1 cellular context compared by ENCODE assay signal in the genomic region with DNA sequence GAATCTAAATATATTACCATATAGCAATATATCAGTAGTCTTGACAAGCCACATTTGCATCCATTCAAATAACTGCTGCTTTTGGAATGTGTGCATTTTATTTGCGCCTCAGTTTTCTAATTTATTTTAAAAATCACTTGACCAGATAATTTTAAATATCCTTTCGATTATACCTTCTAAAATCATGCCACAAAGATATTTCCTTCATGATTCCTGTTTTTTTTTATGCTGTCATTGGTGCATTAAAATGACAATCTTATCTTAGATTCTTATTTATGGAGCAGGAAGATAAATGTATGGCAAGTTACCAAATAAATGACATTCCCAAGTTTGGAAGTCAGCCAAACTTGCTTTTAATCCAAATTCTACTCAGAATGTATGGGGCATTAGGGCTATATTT.
A peak's percentile ranks its signal among the peaks of the same experiment; 100 is the strongest.
TF ChIP-seq lines count a peak whose summit lies in the region.

No MANE protein-coding gene starts in this region.

TF ChIP-seq in SK-N-SH, 30 proteins besides CTCF, POLR2A, EP300 and RAD21 (continued from another document):
- TF ChIP-seq, protein P1, sequence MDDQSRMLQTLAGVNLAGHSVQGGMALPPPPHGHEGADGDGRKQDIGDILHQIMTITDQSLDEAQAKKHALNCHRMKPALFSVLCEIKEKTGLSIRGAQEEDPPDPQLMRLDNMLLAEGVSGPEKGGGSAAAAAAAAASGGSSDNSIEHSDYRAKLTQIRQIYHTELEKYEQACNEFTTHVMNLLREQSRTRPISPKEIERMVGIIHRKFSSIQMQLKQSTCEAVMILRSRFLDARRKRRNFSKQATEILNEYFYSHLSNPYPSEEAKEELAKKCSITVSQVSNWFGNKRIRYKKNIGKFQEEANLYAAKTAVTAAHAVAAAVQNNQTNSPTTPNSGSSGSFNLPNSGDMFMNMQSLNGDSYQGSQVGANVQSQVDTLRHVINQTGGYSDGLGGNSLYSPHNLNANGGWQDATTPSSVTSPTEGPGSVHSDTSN (IDR thresholded peaks at IDR 0.05): peak; percentile 71
TF ChIP-seq in SK-N-SH: peak in this region for 9.
